Comparison of ENCODE assay signal across 15 cellular contexts in the genomic region with DNA sequence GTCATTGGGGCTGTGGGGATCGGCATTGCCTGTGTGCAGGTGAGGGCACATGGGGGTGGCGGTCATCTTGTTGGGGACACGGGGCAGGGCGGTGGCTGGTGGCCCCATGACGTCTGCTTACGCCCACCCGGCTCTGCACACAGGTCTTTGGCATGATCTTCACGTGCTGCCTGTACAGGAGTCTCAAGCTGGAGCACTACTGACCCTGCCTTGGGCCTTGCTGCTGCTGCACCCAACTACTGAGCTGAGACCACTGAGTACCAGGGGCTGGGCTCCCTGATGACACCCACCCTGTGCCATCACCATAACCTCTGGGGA.
"Had no signal": no experiment of that assay in that cellular context is flagged by ENCODE, and none has a peak within 500 bp of the region (broad histone marks: within the 10 kb centered on the region; RNA-seq: fewer than 3 reads in every experiment).

No MANE protein-coding gene starts in this region.

- H3K4me3 ChIP-seq: colonic mucosa, esophagus muscularis mucosa, left lung, prostate gland, spleen had no signal

- DNase-seq: activated CD4-positive, alpha-beta memory T cell treated with anti-CD3 and anti-CD28 coated beads for 36 hours; activated CD8-positive, alpha-beta memory T cell treated with anti-CD3 and anti-CD28 coated beads, Interleukin-2, amount 10 ng/mL, durations not matched to agents 7 days and 5 days; activated T-cell treated with anti-CD3 and anti-CD28 coated beads, Interleukin-2, amount 50 U/mL, for 1 hour; amniotic stem cell; central memory CD4-positive, alpha-beta T cell; hippocampal formation; kidney; left lung; spleen had no signal

- ATAC-seq: activated CD8-positive, alpha-beta memory T cell treated with anti-CD3 and anti-CD28 coated beads, Interleukin-2, amount 10 ng/mL, durations not matched to agents 7 days and 5 days; activated naive CD4-positive, alpha-beta T cell treated with anti-CD3 and anti-CD28 coated beads, Interleukin-2, amount 50 U/mL, for 72 hours; left lung; sciatic nerve had no signal

- H3K27ac ChIP-seq: colonic mucosa, prostate gland, VCaP had no signal

- H3K9me3 ChIP-seq: colonic mucosa, esophagus muscularis mucosa, left lung, prostate gland, spleen had no signal

- H3K27me3 ChIP-seq: colonic mucosa, esophagus muscularis mucosa had no signal
